19 cellular contexts compared by ENCODE assay signal in the genomic region with DNA sequence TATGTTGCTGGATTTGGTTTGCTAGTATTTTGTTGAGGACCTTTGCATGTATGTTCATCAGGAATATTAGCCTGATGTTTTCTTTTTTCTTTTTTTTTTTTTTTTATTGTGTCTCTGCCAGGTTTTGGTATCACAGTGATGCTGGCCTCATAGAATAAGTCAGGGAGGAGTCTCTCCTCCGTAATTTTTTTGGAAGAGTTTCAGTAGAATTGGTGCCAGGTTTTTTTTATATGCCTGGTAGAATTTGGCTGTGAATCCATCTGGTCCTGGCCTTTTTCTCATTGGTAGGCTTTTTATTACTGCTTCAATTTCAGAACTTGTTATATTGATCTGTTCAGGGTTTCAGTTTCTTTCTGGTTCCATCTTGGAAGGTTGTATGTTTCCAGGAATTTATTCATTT.
DNase-seq lines count a peak whose midpoint lies in the region; ATAC-seq, FAIRE-seq and TF ChIP-seq lines count a peak whose summit lies in the region.
"Had no signal": no experiment of that assay in that cellular context is flagged by ENCODE, and none has a peak within 500 bp of the region (broad histone marks: within the 10 kb centered on the region; RNA-seq: fewer than 3 reads in every experiment).

No MANE protein-coding gene starts in this region.

- no peak for TF ChIP-seq POLR2A in H54 (IDR thresholded peaks at IDR 0.05; ENCODE audit: low read depth, low read length)

- H3K4me3 ChIP-seq in fibroblast of pulmonary artery (replicated peaks; ENCODE audit: low read depth, low read length), result no peak overlapping the region
- H3K4me3 ChIP-seq: K562 had no signal

- FAIRE-seq in H54 (lab: Jason Lieb, UNC), result peak; percentile 33
- FAIRE-seq: GM18507, HTR-8/SVneo, K562, RCC 7860 had no signal

- ATAC-seq in HG03045 (IDR thresholded peaks at IDR 0.05; ENCODE audit: unreplicated experiment), result no peak
- no peak for ATAC-seq in HG03432 (IDR thresholded peaks at IDR 0.05; ENCODE audit: unreplicated experiment)
- ATAC-seq: CD8-positive, alpha-beta T cell; K562 had no signal

- DNase-seq in H54 (ENCODE audit: insufficient read length, low spot score) (no peak), NCI-H1105 (lab: John Stamatoyannopoulos, UW) (peak; percentile 26), NCI-H446 (lab: John Stamatoyannopoulos, UW) (peak; percentile 70 to 80), fibroblast of pulmonary artery (ENCODE audit: low read depth) (peak; percentile 14)
- DNase-seq in stimulated activated naive CD4-positive, alpha-beta T cell (lab: John Stamatoyannopoulos, UW), result no peak
- DNase-seq: Calu3; CD8-positive, alpha-beta T cell; Kasumi-1; MV-4-11; NCI-H2081; NCI-H510A treated with DMSO at 0.1 percent for 48 hours; SK-N-SH; SW 1271 had no signal

- no peak for TF ChIP-seq CTCF in fibroblast of pulmonary artery (IDR thresholded peaks at IDR 0.05; ENCODE audit: low read length, missing control alignments)

Comparison
In these comparisons a context has a peak if more than half of its experiments do, and no peak if none do; other contexts are left out.
1. DNase-seq: peak in NCI-H1105 (single experiment), NCI-H446 (2 of 2) and fibroblast of pulmonary artery (single experiment); none in H54 (single experiment) and stimulated activated naive CD4-positive, alpha-beta T cell (0 of 6).